ENCODE assay signal across 34 cellular contexts in genomic region chr15:34714476-34715121, GRCh38. TPM values are rescaled to one million over a fixed set of nuclear protein-coding genes. Genes with fewer than 3 reads are reported as not detected.
"Had no signal": no experiment of that assay in that cellular context is flagged by ENCODE, and none has a peak within 500 bp of the region (broad histone marks: within the 10 kb centered on the region; RNA-seq: fewer than 3 reads in every experiment).

No MANE protein-coding gene starts in this region.

- H3K4me3 Mint-ChIP-seq: natural killer cell; nephron; neural progenitor cell; stimulated activated memory B cell treated with anti-CD40 and anti-IgM and Interleukin-4, amounts not matched to agents 10 μg/mL and 1 μg/mL and 100 μg/mL, for 72 hours; stimulated activated naive CD8-positive, alpha-beta T cell treated with anti-CD3 and anti-CD28 coated beads, Interleukin-15, amount 100 ng/mL, for 72 hours; type B pancreatic cell had no signal

- ATAC-seq: natural killer cell; psoas muscle; right cardiac atrium; sciatic nerve; stimulated activated memory B cell treated with anti-CD40 and anti-IgM and Interleukin-4, amounts not matched to agents 10 μg/mL and 1 μg/mL and 100 μg/mL, for 72 hours; stimulated activated naive CD8-positive, alpha-beta T cell treated with anti-CD3 and anti-CD28 coated beads, Interleukin-15, amount 100 ng/mL, for 72 hours; stimulated activated naive CD8-positive, alpha-beta T cell treated with anti-CD3 and anti-CD28 coated beads, Interleukin-15, Interleukin-2, amounts not matched to agents 100 U/mL and 50 U/mL, for 24 hours; upper lobe of right lung had no signal

- H3K4me3 ChIP-seq: neural progenitor cell, ovary, psoas muscle, skin epidermis, smooth muscle cell, spleen, suprapubic skin, testis, tibial artery, transverse colon, upper lobe of right lung, uterus had no signal

- H3K4me1 Mint-ChIP-seq: natural killer cell; stimulated activated memory B cell treated with anti-CD40 and anti-IgM and Interleukin-4, amounts not matched to agents 10 μg/mL and 1 μg/mL and 100 μg/mL, for 72 hours; stimulated activated naive CD8-positive, alpha-beta T cell treated with anti-CD3 and anti-CD28 coated beads, Interleukin-15, amount 100 ng/mL, for 72 hours had no signal

- H3K9me3 Mint-ChIP-seq: natural killer cell; nephron; neural progenitor cell; stimulated activated memory B cell treated with anti-CD40 and anti-IgM and Interleukin-4, amounts not matched to agents 10 μg/mL and 1 μg/mL and 100 μg/mL, for 72 hours; stimulated activated naive CD8-positive, alpha-beta T cell treated with anti-CD3 and anti-CD28 coated beads, Interleukin-15, amount 100 ng/mL, for 72 hours; type B pancreatic cell had no signal

- H3K4me1 ChIP-seq: parathyroid adenoma, spleen, suprapubic skin, transverse colon, upper lobe of right lung, uterus had no signal

- DNase-seq: natural killer cell; occipital lobe; ovary; posterior cingulate gyrus; psoas muscle; right cardiac atrium; spleen; stimulated activated CD4-positive, alpha-beta T cell treated with anti-CD3 and anti-CD28 coated beads, Interleukin-12 subunit alpha, Interleukin-12 subunit beta, amount 100 ng/mL, for 4 hours; stimulated activated CD4-positive, alpha-beta T cell treated with anti-CD3 and anti-CD28 coated beads, Interleukin-1b, Interleukin-23, amount 100 ng/mL, for 48 hours; stimulated activated CD4-positive, alpha-beta T cell treated with anti-CD3 and anti-CD28 coated beads, Interleukin-4, amount 100 ng/mL, for 1 hour; stimulated activated CD4-positive, alpha-beta T cell treated with anti-CD3 and anti-CD28 coated beads, Interleukin-4, amount 100 ng/mL, for 4 hours; stimulated activated CD8-positive, alpha-beta memory T cell treated with anti-CD3 and anti-CD28 coated beads, Interleukin-4, amount 100 ng/mL, for 48 hours; stimulated activated naive CD4-positive, alpha-beta T cell; stimulated activated naive CD8-positive, alpha-beta T cell treated with anti-CD3 and anti-CD28 coated beads, Interleukin-15, amount 100 ng/mL, for 72 hours; stimulated activated naive CD8-positive, alpha-beta T cell treated with anti-CD3 and anti-CD28 coated beads, Interleukin-15, Interleukin-2, amounts not matched to agents 100 U/mL and 50 U/mL, for 24 hours; substantia nigra; testis; tibial artery; transverse colon; upper lobe of right lung; uterus had no signal

- H3K4me2 ChIP-seq: neural progenitor cell, smooth muscle cell had no signal

- H3K36me3 ChIP-seq: neural progenitor cell, ovary, spleen, suprapubic skin, tibial artery, transverse colon, upper lobe of right lung, uterus had no signal

- H3K9me3 ChIP-seq: ovary, psoas muscle, spleen, suprapubic skin, testis, tibial artery, transverse colon, upper lobe of right lung, uterus had no signal

- H3K36me3 Mint-ChIP-seq: natural killer cell; neural progenitor cell; stimulated activated memory B cell treated with anti-CD40 and anti-IgM and Interleukin-4, amounts not matched to agents 10 μg/mL and 1 μg/mL and 100 μg/mL, for 72 hours; type B pancreatic cell had no signal

- H3K27ac Mint-ChIP-seq: natural killer cell; nephron; neural progenitor cell; progenitor cell of endocrine pancreas; stimulated activated memory B cell treated with anti-CD40 and anti-IgM and Interleukin-4, amounts not matched to agents 10 μg/mL and 1 μg/mL and 100 μg/mL, for 72 hours; stimulated activated naive CD8-positive, alpha-beta T cell treated with anti-CD3 and anti-CD28 coated beads, Interleukin-15, amount 100 ng/mL, for 72 hours; type B pancreatic cell had no signal

- H3K27me3 ChIP-seq: neural progenitor cell, ovary, testis, tibial artery, transverse colon, uterus had no signal

- H3K27ac ChIP-seq: neural progenitor cell, ovary, parathyroid adenoma, psoas muscle, skin epidermis, spleen, suprapubic skin, testis, tibial artery, transverse colon, upper lobe of right lung, uterus had no signal

- H2AFZ ChIP-seq: neural progenitor cell, parathyroid adenoma had no signal

- H3K79me2 ChIP-seq: parathyroid adenoma had no signal

- H3K9ac ChIP-seq: neural progenitor cell, parathyroid adenoma had no signal

RNA-seq across cellular contexts. Expression of gene GJD2, which starts 40.2 kb away (rescaled TPM):
- total RNA-seq: natural killer cell, osteoblast, ovary, psoas muscle, renal cortical epithelial cell, sciatic nerve, smooth muscle cell, spleen, transverse colon, upper lobe of right lung had no signal
- polyA plus RNA-seq: ovary, psoas muscle, smooth muscle cell, urinary bladder had no signal
